Comparison of ENCODE assay signal across 1 cellular context in genomic region chr3:11007534-11007933, GRCh38.
A peak's percentile ranks its signal among the peaks of the same experiment; 100 is the strongest.
TF ChIP-seq lines count a peak whose summit lies in the region.

No MANE protein-coding gene starts in this region.

TF ChIP-seq in H1, 55 proteins besides CTCF, POLR2A, EP300 and RAD21:
- TF ChIP-seq KDM4A (IDR thresholded peaks at IDR 0.05; ENCODE audit: low read depth, low read length, severe bottlenecking) (no peak), BCL11A (IDR thresholded peaks at IDR 0.05; ENCODE audit: low read depth in 2 of 2, low read length in 2 of 2) (no peak), YY1 (IDR thresholded peaks at IDR 0.05; ENCODE audit: low read depth, low read length) (peak; percentile 82), NANOG (IDR thresholded peaks at IDR 0.05; ENCODE audit: insufficient read depth, low read depth, low read length, poor library complexity, severe bottlenecking) (no peak), CHD2 (IDR thresholded peaks at IDR 0.05; ENCODE audit: low read length) (no peak), SRF (IDR thresholded peaks at IDR 0.05; ENCODE audit: low read depth, low read length) (no peak), CEBPB (IDR thresholded peaks at IDR 0.05; ENCODE audit: low read depth, low read length) (no peak), RXRA (IDR thresholded peaks at IDR 0.05; ENCODE audit: insufficient read depth, low read depth, low read length) (no peak), E2F6 (IDR thresholded peaks at IDR 0.05) (peak; percentile 59; the same call in 1 of the 2 replicates), USF2 (IDR thresholded peaks at IDR 0.05; ENCODE audit: low read length) (peak; percentile 68), MAX (IDR thresholded peaks at IDR 0.05) (peak; percentile 59; the same call in 1 of the 2 replicates), NRF1 (IDR thresholded peaks at IDR 0.05; ENCODE audit: low read depth, low read length) (no peak), HDAC2 (IDR thresholded peaks at IDR 0.05; ENCODE audit: borderline replicate concordance in 1 of 2, low read depth in 2 of 2, low read length in 2 of 2) (0 out of 4 replicates have a peak, but pooled peaks of 1 of the 2 experiments have one; percentile 43), BRCA1 (IDR thresholded peaks at IDR 0.05; ENCODE audit: low read depth, low read length) (no peak), ATF2 (IDR thresholded peaks at IDR 0.05; ENCODE audit: low read length) (no peak), CHD1 (IDR thresholded peaks at IDR 0.05; ENCODE audit: low read depth, low read length) (no peak)
